1 cellular context compared by ENCODE assay signal in the genomic region with DNA sequence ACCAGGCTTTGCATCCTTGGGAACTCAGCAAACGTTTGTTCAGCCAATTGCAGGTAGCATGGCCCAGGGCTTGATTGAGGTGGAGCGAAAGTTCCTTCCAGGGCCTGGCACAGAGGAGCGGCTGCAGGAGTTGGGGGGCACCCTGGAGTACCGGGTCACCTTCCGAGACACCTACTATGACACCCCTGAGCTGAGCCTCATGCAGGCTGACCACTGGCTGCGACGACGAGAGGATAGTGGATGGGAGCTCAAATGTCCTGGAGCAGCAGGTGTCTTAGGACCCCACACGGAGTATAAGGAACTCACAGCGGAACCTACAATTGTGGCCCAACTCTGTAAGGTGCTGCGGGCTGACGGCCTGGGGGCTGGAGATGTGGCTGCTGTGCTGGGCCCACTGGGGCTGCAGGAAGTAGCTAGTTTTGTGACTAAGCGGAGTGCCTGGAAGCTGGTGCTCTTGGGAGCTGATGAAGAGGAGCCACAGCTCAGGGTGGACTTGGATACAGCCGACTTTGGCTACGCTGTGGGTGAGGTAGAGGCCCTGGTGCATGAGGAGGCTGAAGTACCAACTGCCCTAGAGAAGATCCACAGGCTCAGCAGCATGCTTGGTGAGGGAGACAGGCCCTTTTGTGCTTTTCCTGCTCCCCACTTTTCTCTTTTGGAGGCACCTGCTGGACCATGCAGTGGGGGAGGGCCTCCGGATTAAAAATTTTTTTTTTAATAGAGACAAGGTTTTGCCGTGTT.
TF ChIP-seq lines count a peak whose summit lies in the region.

No MANE protein-coding gene starts in this region.

TF ChIP-seq in HepG2, 621 proteins besides CTCF, POLR2A, EP300 and RAD21 (continued from another document and continues in another):
- TF ChIP-seq, protein P1, sequence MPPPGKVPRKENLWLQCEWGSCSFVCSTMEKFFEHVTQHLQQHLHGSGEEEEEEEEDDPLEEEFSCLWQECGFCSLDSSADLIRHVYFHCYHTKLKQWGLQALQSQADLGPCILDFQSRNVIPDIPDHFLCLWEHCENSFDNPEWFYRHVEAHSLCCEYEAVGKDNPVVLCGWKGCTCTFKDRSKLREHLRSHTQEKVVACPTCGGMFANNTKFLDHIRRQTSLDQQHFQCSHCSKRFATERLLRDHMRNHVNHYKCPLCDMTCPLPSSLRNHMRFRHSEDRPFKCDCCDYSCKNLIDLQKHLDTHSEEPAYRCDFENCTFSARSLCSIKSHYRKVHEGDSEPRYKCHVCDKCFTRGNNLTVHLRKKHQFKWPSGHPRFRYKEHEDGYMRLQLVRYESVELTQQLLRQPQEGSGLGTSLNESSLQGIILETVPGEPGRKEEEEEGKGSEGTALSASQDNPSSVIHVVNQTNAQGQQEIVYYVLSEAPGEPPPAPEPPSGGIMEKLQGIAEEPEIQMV (CRISPR knock-in tag; IDR thresholded peaks at IDR 0.05; ENCODE audit: low read depth), result no peak
- TF ChIP-seq U2AF2 (IDR thresholded peaks at IDR 0.05; ENCODE audit: low read depth, low read length) (no peak), ZNF720 (CRISPR knock-in tag; IDR thresholded peaks at IDR 0.05) (no peak), ZNF34 (CRISPR knock-in tag; IDR thresholded peaks at IDR 0.05; ENCODE audit: borderline replicate concordance) (no peak), FOXM1 (CRISPR knock-in tag; IDR thresholded peaks at IDR 0.05) (no peak), ZNF766 (CRISPR knock-in tag; IDR thresholded peaks at IDR 0.05; ENCODE audit: borderline replicate concordance) (no peak), ZNF782 (CRISPR knock-in tag; IDR thresholded peaks at IDR 0.05; ENCODE audit: borderline replicate concordance) (no peak), ZSCAN9 (CRISPR knock-in tag; IDR thresholded peaks at IDR 0.05; ENCODE audit: borderline replicate concordance) (no peak), ZNF335 (CRISPR knock-in tag; IDR thresholded peaks at IDR 0.05) (no peak), ZNF264 (CRISPR knock-in tag; IDR thresholded peaks at IDR 0.05) (no peak), MED13 (CRISPR knock-in tag; IDR thresholded peaks at IDR 0.05) (no peak), ZNF605 (CRISPR knock-in tag; IDR thresholded peaks at IDR 0.05) (peak; percentile 43), ATRX (CRISPR knock-in tag; IDR thresholded peaks at IDR 0.05; ENCODE audit: borderline replicate concordance) (no peak), ZNF430 (CRISPR knock-in tag; IDR thresholded peaks at IDR 0.05) (no peak), RXRB (CRISPR knock-in tag; IDR thresholded peaks at IDR 0.05; ENCODE audit: borderline replicate concordance) (no peak), ZNF839 (CRISPR knock-in tag; IDR thresholded peaks at IDR 0.05; ENCODE audit: borderline replicate concordance) (no peak; the same call in 1 of the 2 replicates), HHEX (CRISPR knock-in tag; IDR thresholded peaks at IDR 0.05) (no peak), KLF6 (CRISPR knock-in tag; IDR thresholded peaks at IDR 0.05) (no peak), ZNF274 (CRISPR knock-in tag; IDR thresholded peaks at IDR 0.05) (peak; percentile 4; the same call in 1 of the 2 replicates), ZFY (CRISPR knock-in tag; IDR thresholded peaks at IDR 0.05) (no peak), ASH2L (IDR thresholded peaks at IDR 0.05; ENCODE audit: insufficient read length, low read depth, low read length) (no peak), TBX3 (IDR thresholded peaks at IDR 0.05; ENCODE audit: borderline replicate concordance) (no peak), CAMTA2 (CRISPR knock-in tag; IDR thresholded peaks at IDR 0.05; ENCODE audit: borderline replicate concordance) (no peak), XRCC5 (optimal IDR thresholded peaks at IDR 0.05; ENCODE audit: low read length) (no peak), MXD4 (CRISPR knock-in tag; IDR thresholded peaks at IDR 0.05) (no peak), DR1 (CRISPR knock-in tag; IDR thresholded peaks at IDR 0.05) (no peak), ZBTB38 (CRISPR knock-in tag; IDR thresholded peaks at IDR 0.05) (peak; percentile 99), ZBTB1 (CRISPR knock-in tag; IDR thresholded peaks at IDR 0.05; ENCODE audit: borderline replicate concordance) (no peak), FLYWCH1 (CRISPR knock-in tag; IDR thresholded peaks at IDR 0.05) (no peak), BCL6 (CRISPR knock-in tag; IDR thresholded peaks at IDR 0.05) (no peak), PHB2 (IDR thresholded peaks at IDR 0.05; ENCODE audit: partially characterized antibody) (no peak), HOXA5 (CRISPR knock-in tag; IDR thresholded peaks at IDR 0.05) (no peak), RELA (CRISPR knock-in tag; IDR thresholded peaks at IDR 0.05) (no peak), ZNF101 (CRISPR knock-in tag; IDR thresholded peaks at IDR 0.05; ENCODE audit: borderline replicate concordance, low read depth) (no peak)
- TF ChIP-seq, protein P2, sequence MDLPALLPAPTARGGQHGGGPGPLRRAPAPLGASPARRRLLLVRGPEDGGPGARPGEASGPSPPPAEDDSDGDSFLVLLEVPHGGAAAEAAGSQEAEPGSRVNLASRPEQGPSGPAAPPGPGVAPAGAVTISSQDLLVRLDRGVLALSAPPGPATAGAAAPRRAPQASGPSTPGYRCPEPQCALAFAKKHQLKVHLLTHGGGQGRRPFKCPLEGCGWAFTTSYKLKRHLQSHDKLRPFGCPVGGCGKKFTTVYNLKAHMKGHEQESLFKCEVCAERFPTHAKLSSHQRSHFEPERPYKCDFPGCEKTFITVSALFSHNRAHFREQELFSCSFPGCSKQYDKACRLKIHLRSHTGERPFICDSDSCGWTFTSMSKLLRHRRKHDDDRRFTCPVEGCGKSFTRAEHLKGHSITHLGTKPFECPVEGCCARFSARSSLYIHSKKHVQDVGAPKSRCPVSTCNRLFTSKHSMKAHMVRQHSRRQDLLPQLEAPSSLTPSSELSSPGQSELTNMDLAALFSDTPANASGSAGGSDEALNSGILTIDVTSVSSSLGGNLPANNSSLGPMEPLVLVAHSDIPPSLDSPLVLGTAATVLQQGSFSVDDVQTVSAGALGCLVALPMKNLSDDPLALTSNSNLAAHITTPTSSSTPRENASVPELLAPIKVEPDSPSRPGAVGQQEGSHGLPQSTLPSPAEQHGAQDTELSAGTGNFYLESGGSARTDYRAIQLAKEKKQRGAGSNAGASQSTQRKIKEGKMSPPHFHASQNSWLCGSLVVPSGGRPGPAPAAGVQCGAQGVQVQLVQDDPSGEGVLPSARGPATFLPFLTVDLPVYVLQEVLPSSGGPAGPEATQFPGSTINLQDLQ (CRISPR knock-in tag; IDR thresholded peaks at IDR 0.05), result no peak
- TF ChIP-seq, protein P3, sequence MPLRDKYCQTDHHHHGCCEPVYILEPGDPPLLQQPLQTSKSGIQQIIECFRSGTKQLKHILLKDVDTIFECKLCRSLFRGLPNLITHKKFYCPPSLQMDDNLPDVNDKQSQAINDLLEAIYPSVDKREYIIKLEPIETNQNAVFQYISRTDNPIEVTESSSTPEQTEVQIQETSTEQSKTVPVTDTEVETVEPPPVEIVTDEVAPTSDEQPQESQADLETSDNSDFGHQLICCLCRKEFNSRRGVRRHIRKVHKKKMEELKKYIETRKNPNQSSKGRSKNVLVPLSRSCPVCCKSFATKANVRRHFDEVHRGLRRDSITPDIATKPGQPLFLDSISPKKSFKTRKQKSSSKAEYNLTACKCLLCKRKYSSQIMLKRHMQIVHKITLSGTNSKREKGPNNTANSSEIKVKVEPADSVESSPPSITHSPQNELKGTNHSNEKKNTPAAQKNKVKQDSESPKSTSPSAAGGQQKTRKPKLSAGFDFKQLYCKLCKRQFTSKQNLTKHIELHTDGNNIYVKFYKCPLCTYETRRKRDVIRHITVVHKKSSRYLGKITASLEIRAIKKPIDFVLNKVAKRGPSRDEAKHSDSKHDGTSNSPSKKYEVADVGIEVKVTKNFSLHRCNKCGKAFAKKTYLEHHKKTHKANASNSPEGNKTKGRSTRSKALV (CRISPR knock-in tag; IDR thresholded peaks at IDR 0.05), result no peak
- TF ChIP-seq, protein P4, sequence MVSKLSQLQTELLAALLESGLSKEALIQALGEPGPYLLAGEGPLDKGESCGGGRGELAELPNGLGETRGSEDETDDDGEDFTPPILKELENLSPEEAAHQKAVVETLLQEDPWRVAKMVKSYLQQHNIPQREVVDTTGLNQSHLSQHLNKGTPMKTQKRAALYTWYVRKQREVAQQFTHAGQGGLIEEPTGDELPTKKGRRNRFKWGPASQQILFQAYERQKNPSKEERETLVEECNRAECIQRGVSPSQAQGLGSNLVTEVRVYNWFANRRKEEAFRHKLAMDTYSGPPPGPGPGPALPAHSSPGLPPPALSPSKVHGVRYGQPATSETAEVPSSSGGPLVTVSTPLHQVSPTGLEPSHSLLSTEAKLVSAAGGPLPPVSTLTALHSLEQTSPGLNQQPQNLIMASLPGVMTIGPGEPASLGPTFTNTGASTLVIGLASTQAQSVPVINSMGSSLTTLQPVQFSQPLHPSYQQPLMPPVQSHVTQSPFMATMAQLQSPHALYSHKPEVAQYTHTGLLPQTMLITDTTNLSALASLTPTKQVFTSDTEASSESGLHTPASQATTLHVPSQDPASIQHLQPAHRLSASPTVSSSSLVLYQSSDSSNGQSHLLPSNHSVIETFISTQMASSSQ (IDR thresholded peaks at IDR 0.05; ENCODE audit: low read depth), result no peak
- TF ChIP-seq, protein P4 (CRISPR knock-in tag; IDR thresholded peaks at IDR 0.05; ENCODE audit: borderline replicate concordance), result no peak
- TF ChIP-seq, protein P5, sequence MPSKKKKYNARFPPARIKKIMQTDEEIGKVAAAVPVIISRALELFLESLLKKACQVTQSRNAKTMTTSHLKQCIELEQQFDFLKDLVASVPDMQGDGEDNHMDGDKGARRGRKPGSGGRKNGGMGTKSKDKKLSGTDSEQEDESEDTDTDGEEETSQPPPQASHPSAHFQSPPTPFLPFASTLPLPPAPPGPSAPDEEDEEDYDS (CRISPR knock-in tag; IDR thresholded peaks at IDR 0.05), result no peak
- TF ChIP-seq, protein P6, sequence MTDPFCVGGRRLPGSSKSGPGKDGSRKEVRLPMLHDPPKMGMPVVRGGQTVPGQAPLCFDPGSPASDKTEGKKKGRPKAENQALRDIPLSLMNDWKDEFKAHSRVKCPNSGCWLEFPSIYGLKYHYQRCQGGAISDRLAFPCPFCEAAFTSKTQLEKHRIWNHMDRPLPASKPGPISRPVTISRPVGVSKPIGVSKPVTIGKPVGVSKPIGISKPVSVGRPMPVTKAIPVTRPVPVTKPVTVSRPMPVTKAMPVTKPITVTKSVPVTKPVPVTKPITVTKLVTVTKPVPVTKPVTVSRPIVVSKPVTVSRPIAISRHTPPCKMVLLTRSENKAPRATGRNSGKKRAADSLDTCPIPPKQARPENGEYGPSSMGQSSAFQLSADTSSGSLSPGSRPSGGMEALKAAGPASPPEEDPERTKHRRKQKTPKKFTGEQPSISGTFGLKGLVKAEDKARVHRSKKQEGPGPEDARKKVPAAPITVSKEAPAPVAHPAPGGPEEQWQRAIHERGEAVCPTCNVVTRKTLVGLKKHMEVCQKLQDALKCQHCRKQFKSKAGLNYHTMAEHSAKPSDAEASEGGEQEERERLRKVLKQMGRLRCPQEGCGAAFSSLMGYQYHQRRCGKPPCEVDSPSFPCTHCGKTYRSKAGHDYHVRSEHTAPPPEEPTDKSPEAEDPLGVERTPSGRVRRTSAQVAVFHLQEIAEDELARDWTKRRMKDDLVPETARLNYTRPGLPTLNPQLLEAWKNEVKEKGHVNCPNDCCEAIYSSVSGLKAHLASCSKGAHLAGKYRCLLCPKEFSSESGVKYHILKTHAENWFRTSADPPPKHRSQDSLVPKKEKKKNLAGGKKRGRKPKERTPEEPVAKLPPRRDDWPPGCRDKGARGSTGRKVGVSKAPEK (CRISPR knock-in tag; IDR thresholded peaks at IDR 0.05; ENCODE audit: borderline replicate concordance), result no peak
- TF ChIP-seq, protein P7, sequence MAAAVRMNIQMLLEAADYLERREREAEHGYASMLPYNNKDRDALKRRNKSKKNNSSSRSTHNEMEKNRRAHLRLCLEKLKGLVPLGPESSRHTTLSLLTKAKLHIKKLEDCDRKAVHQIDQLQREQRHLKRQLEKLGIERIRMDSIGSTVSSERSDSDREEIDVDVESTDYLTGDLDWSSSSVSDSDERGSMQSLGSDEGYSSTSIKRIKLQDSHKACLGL (CRISPR knock-in tag; IDR thresholded peaks at IDR 0.05), result 0 out of 2 replicates have a peak, but pooled peaks have one; percentile 23
- TF ChIP-seq, protein P8, sequence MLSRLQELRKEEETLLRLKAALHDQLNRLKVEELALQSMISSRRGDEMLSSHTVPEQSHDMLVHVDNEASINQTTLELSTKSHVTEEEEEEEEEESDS (CRISPR knock-in tag; IDR thresholded peaks at IDR 0.05; ENCODE audit: borderline replicate concordance), result no peak
- TF ChIP-seq, protein P9, sequence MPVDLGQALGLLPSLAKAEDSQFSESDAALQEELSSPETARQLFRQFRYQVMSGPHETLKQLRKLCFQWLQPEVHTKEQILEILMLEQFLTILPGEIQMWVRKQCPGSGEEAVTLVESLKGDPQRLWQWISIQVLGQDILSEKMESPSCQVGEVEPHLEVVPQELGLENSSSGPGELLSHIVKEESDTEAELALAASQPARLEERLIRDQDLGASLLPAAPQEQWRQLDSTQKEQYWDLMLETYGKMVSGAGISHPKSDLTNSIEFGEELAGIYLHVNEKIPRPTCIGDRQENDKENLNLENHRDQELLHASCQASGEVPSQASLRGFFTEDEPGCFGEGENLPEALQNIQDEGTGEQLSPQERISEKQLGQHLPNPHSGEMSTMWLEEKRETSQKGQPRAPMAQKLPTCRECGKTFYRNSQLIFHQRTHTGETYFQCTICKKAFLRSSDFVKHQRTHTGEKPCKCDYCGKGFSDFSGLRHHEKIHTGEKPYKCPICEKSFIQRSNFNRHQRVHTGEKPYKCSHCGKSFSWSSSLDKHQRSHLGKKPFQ (CRISPR knock-in tag; IDR thresholded peaks at IDR 0.05; ENCODE audit: insufficient replicate concordance), result no peak
- TF ChIP-seq, protein P10, sequence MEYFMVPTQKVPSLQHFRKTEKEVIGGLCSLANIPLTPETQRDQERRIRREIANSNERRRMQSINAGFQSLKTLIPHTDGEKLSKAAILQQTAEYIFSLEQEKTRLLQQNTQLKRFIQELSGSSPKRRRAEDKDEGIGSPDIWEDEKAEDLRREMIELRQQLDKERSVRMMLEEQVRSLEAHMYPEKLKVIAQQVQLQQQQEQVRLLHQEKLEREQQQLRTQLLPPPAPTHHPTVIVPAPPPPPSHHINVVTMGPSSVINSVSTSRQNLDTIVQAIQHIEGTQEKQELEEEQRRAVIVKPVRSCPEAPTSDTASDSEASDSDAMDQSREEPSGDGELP (IDR thresholded peaks at IDR 0.05; ENCODE audit: borderline replicate concordance, low read depth), result no peak
- TF ChIP-seq, protein P11, sequence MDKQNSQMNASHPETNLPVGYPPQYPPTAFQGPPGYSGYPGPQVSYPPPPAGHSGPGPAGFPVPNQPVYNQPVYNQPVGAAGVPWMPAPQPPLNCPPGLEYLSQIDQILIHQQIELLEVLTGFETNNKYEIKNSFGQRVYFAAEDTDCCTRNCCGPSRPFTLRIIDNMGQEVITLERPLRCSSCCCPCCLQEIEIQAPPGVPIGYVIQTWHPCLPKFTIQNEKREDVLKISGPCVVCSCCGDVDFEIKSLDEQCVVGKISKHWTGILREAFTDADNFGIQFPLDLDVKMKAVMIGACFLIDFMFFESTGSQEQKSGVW (CRISPR knock-in tag; IDR thresholded peaks at IDR 0.05; ENCODE audit: borderline replicate concordance), result no peak
